9 cellular contexts compared by ENCODE assay signal in genomic region chr12:122917508-122918227, GRCh38. TPM values are rescaled to one million over a fixed set of nuclear protein-coding genes. Genes with fewer than 3 reads are reported as not detected.
DNase-seq lines count a peak whose midpoint lies in the region; ATAC-seq and TF ChIP-seq lines count a peak whose summit lies in the region.
"Had no signal": no experiment of that assay in that cellular context is flagged by ENCODE, and none has a peak within 500 bp of the region (broad histone marks: within the 10 kb centered on the region; RNA-seq: fewer than 3 reads in every experiment).

No MANE protein-coding gene starts in this region.

- H3K4me3 Mint-ChIP-seq in activated CD8-positive, alpha-beta T cell treated with anti-CD3 and anti-CD28 coated beads, Interleukin-2, amount 10 ng/mL, durations not matched to agents 7 days and 5 days, result no peak overlapping the region
- H3K4me3 Mint-ChIP-seq in activated CD8-positive, alpha-beta T cell treated with anti-CD3 and anti-CD28 coated beads for 36 hours, result no peak overlapping the region

- no peaks in the 10 kb centered on the region for H3K9me3 ChIP-seq in lower lobe of right lung
- no peaks in the 10 kb centered on the region for H3K9me3 ChIP-seq in aorta (ENCODE audit: control insufficient read depth, low read length)

- TF ChIP-seq CTCF in activated CD8-positive, alpha-beta T cell treated with anti-CD3 and anti-CD28 coated beads for 36 hours (IDR thresholded peaks at IDR 0.05), result no peak
- TF ChIP-seq CTCF in dorsolateral prefrontal cortex (IDR thresholded peaks at IDR 0.05 in 54 of 56, conservative IDR thresholded peaks at IDR 0.05 in 2 of 56; ENCODE audit: low read depth in 1 of 56, partially characterized antibody in 56 of 56) (no peak), lower lobe of right lung (IDR thresholded peaks at IDR 0.05) (no peak)

- H3K36me3 Mint-ChIP-seq in activated CD8-positive, alpha-beta T cell treated with anti-CD3 and anti-CD28 coated beads, Interleukin-2, amount 10 ng/mL, durations not matched to agents 7 days and 5 days (ENCODE audit: low read depth), result no peaks in the 10 kb centered on the region
- H3K36me3 Mint-ChIP-seq in activated CD8-positive, alpha-beta T cell treated with anti-CD3 and anti-CD28 coated beads for 36 hours (ENCODE audit: low read depth), result no peaks in the 10 kb centered on the region

- POLR2A ChIA-PET in activated CD8-positive, alpha-beta T cell treated with anti-CD3 and anti-CD28 coated beads, Interleukin-2, amount 10 ng/mL, durations not matched to agents 7 days and 5 days (lab: Charles Lee), result no interaction called here
- POLR2A ChIA-PET in activated CD8-positive, alpha-beta T cell treated with anti-CD3 and anti-CD28 coated beads for 36 hours (lab: Charles Lee), result no interaction called here

- CTCF ChIA-PET in activated CD8-positive, alpha-beta T cell treated with anti-CD3 and anti-CD28 coated beads, Interleukin-2, amount 10 ng/mL, durations not matched to agents 7 days and 5 days (lab: Charles Lee), result no interaction called here
- CTCF ChIA-PET in activated CD8-positive, alpha-beta T cell treated with anti-CD3 and anti-CD28 coated beads for 36 hours (lab: Charles Lee), result no interaction called here

- no peak overlapping the region for H3K4me3 ChIP-seq in dorsolateral prefrontal cortex
- no peak overlapping the region for H3K4me3 ChIP-seq in lower lobe of right lung
- no peak overlapping the region for H3K4me3 ChIP-seq in aorta (ENCODE audit: low read length in 2 of 2)

- no peaks in the 10 kb centered on the region for H3K27me3 ChIP-seq in dorsolateral prefrontal cortex
- no peaks in the 10 kb centered on the region for H3K27me3 ChIP-seq in lower lobe of right lung (ENCODE audit: low read depth)
- no peaks in the 10 kb centered on the region for H3K27me3 ChIP-seq in aorta (ENCODE audit: control insufficient read depth in 1 of 2, insufficient read depth in 2 of 2, low read length in 1 of 2)

- no peaks in the 10 kb centered on the region for H3K27me3 Mint-ChIP-seq in activated CD8-positive, alpha-beta T cell treated with anti-CD3 and anti-CD28 coated beads, Interleukin-2, amount 10 ng/mL, durations not matched to agents 7 days and 5 days (ENCODE audit: low read depth)
- no peaks in the 10 kb centered on the region for H3K27me3 Mint-ChIP-seq in activated CD8-positive, alpha-beta T cell treated with anti-CD3 and anti-CD28 coated beads for 36 hours

- intact Hi-C loops in activated CD8-positive, alpha-beta T cell treated with anti-CD3 and anti-CD28 coated beads for 36 hours (cut with micrococcal nuclease), result no loop called here
- intact Hi-C loops in dorsolateral prefrontal cortex (cut with DNase I), result no loop called here
- intact Hi-C loops in lower lobe of right lung (cut with DNase I), result no loop called here
- intact Hi-C loops in aorta (cut with DNase I), result loop anchor here in 1 of 2 donors (2.0 kb wide), 1 partner anchor 29 kb away; no protein-coding TSS in a partner anchor

- peaks cover 9% of the 10 kb centered on the region for H3K4me1 Mint-ChIP-seq in activated CD8-positive, alpha-beta T cell treated with anti-CD3 and anti-CD28 coated beads, Interleukin-2, amount 10 ng/mL, durations not matched to agents 7 days and 5 days (ENCODE audit: low read depth)
- peaks cover 2% of the 10 kb centered on the region for H3K4me1 Mint-ChIP-seq in activated CD8-positive, alpha-beta T cell treated with anti-CD3 and anti-CD28 coated beads for 36 hours (ENCODE audit: low read depth)

- H3K36me3 ChIP-seq in lower lobe of right lung (no peaks in the 10 kb centered on the region), aorta (ENCODE audit: control insufficient read depth in 1 of 2, insufficient read depth in 2 of 2, low read length in 1 of 2) (no peaks in the 10 kb centered on the region)

- H3K27ac ChIP-seq in dorsolateral prefrontal cortex (peak overlapping the region in 48 of 59 donors; percentile 4 to 81 (median 60)), lower lobe of right lung (peak overlapping the region; percentile 62), aorta (ENCODE audit: low read depth in 1 of 2, low read length in 2 of 2) (peak overlapping the region in 1 of 2 donors; percentile 83)

- H3K27ac Mint-ChIP-seq in activated CD8-positive, alpha-beta T cell treated with anti-CD3 and anti-CD28 coated beads, Interleukin-2, amount 10 ng/mL, durations not matched to agents 7 days and 5 days, result peak overlapping the region; percentile 28
- no peak overlapping the region for H3K27ac Mint-ChIP-seq in activated CD8-positive, alpha-beta T cell treated with anti-CD3 and anti-CD28 coated beads for 36 hours

- 12 to 15% methylated on average over 11 of the region's 11 CpGs for WGBS in aorta, 2 donors

- no peak for DNase-seq in activated CD8-positive, alpha-beta T cell treated with anti-CD3 and anti-CD28 coated beads, Interleukin-2, amount 10 ng/mL, durations not matched to agents 7 days and 5 days
- no peak for DNase-seq in activated CD8-positive, alpha-beta T cell treated with anti-CD3 and anti-CD28 coated beads for 36 hours
- DNase-seq in dorsolateral prefrontal cortex (no peak), lower lobe of right lung (peak; percentile 74), aorta (peak in 1 of 2 donors; percentile 63), NOMO-1 treated with dmso at 0.1 percent for 144 hours (lab: John Stamatoyannopoulos, UW; ENCODE audit: unreplicated experiment) (no peak), Kasumi-1 (lab: John Stamatoyannopoulos, UW) (no peak), NCI-H146 treated with DMSO at 0.1 percent for 48 hours (lab: John Stamatoyannopoulos, UW; ENCODE audit: unreplicated experiment) (no peak)
- DNase-seq: activated CD8-positive, alpha-beta memory T cell treated with anti-CD3 and anti-CD28 coated beads, Interleukin-2, amount 50 U/mL, for 48 hours had no signal

- ATAC-seq in activated CD8-positive, alpha-beta T cell treated with anti-CD3 and anti-CD28 coated beads, Interleukin-2, amount 10 ng/mL, durations not matched to agents 7 days and 5 days, result no peak
- no peak for ATAC-seq in activated CD8-positive, alpha-beta T cell treated with anti-CD3 and anti-CD28 coated beads for 36 hours
- ATAC-seq in lower lobe of right lung (peak; percentile 86 to 90), aorta (ENCODE audit: low FRiP score) (peak; percentile 67)

- H3K9me3 Mint-ChIP-seq in activated CD8-positive, alpha-beta T cell treated with anti-CD3 and anti-CD28 coated beads, Interleukin-2, amount 10 ng/mL, durations not matched to agents 7 days and 5 days (ENCODE audit: insufficient read depth), result no peaks in the 10 kb centered on the region
- H3K9me3 Mint-ChIP-seq in activated CD8-positive, alpha-beta T cell treated with anti-CD3 and anti-CD28 coated beads for 36 hours, result no peaks in the 10 kb centered on the region

- peaks cover 29% of the 10 kb centered on the region for H3K4me1 ChIP-seq in lower lobe of right lung
- H3K4me1 ChIP-seq in aorta (ENCODE audit: control insufficient read depth in 1 of 2, insufficient read depth in 2 of 2, low read length in 2 of 2), result no peaks in the 10 kb centered on the region

RNA-seq across cellular contexts. Expression of gene VPS37B, which starts 21.7 kb away (rescaled TPM):
- 10 to 100 TPM; 24.9 to 26.5 TPM for total RNA-seq in activated CD8-positive, alpha-beta T cell treated with anti-CD3 and anti-CD28 coated beads, Interleukin-2, amount 10 ng/mL, durations not matched to agents 7 days and 5 days
- total RNA-seq in activated CD8-positive, alpha-beta T cell treated with anti-CD3 and anti-CD28 coated beads for 36 hours, result 10 to 100 TPM; 17.8 to 18.4 TPM
- 10 to 100 TPM; 15.8 to 35.3 (median 22.0) TPM for total RNA-seq in dorsolateral prefrontal cortex
- 34.5 TPM for total RNA-seq in lower lobe of right lung
- total RNA-seq in aorta, result 10 to 100 TPM; 27.1 to 36.4 TPM
- polyA plus RNA-seq in aorta, result 10 to 100 TPM in 1 of 2 donors, 1 to 10 TPM in 1; 7.4 to 17.6 TPM

RNA-seq across cellular contexts. Expression of gene ABCB9, which starts 48.6 kb away (rescaled TPM):
- total RNA-seq in activated CD8-positive, alpha-beta T cell treated with anti-CD3 and anti-CD28 coated beads, Interleukin-2, amount 10 ng/mL, durations not matched to agents 7 days and 5 days, result 1 to 10 TPM; 5.9 to 6.0 TPM
- total RNA-seq in activated CD8-positive, alpha-beta T cell treated with anti-CD3 and anti-CD28 coated beads for 36 hours, result 1 to 10 TPM; 4.3 to 4.9 TPM
- 10 to 100 TPM; 26.8 to 86.6 (median 52.6) TPM for total RNA-seq in dorsolateral prefrontal cortex
- 2.9 TPM for total RNA-seq in lower lobe of right lung
- 10 to 100 TPM in 1 of 2 donors, 1 to 10 TPM in 1; 5.9 to 13.0 TPM for total RNA-seq in aorta
- polyA plus RNA-seq in aorta, result 1 to 10 TPM; 1.1 to 6.6 TPM

RNA-seq across cellular contexts. Expression of gene OGFOD2, which starts 57.4 kb away (rescaled TPM):
- 10 to 100 TPM; 24.1 to 27.0 TPM for total RNA-seq in activated CD8-positive, alpha-beta T cell treated with anti-CD3 and anti-CD28 coated beads, Interleukin-2, amount 10 ng/mL, durations not matched to agents 7 days and 5 days
- 10 to 100 TPM; 27.1 to 31.5 TPM for total RNA-seq in activated CD8-positive, alpha-beta T cell treated with anti-CD3 and anti-CD28 coated beads for 36 hours
- total RNA-seq in dorsolateral prefrontal cortex (10 to 100 TPM in 119 of 120 experiments, 1 to 10 TPM in 1; 9.6 to 30.5 (median 17.3) TPM), lower lobe of right lung (19.5 TPM), aorta (10 to 100 TPM in 1 of 2 donors, 1 to 10 TPM in 1; 8.9 to 13.6 TPM)
- polyA plus RNA-seq in aorta, result 10 to 100 TPM; 14.3 to 16.6 TPM

Comparison
In these comparisons a context has a peak if more than half of its experiments do, and no peak if none do; other contexts are left out.
1. ATAC-seq: peak in lower lobe of right lung (2 of 2) and aorta (single experiment); none in activated CD8-positive, alpha-beta T cell treated with anti-CD3 and anti-CD28 coated beads, Interleukin-2, amount 10 ng/mL, durations not matched to agents 7 days and 5 days (single experiment) and activated CD8-positive, alpha-beta T cell treated with anti-CD3 and anti-CD28 coated beads for 36 hours (single experiment).